In the genomic region with DNA sequence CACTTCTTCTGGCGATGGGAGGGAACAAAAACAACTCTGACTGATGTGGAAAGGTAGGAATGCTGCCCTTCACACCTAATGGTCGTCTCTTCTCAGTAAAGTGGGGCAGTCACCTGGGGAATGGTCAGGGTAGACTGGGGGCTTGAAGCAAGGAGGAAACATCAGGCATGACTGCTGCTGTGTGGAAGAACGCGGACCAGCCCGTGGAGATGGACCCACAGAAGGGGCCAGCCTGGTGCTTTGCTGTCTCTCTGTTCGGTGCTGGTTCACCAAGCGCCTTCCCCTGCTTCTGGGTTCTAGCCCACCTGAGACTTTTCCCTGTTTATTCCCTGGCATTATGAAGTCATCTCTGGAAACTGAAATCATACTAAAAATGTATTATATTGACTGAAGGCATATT, we compare ENCODE assay signal across 1 cellular context.
TF ChIP-seq lines count a peak whose summit lies in the region.

No MANE protein-coding gene starts in this region.

TF ChIP-seq in HCT116, 20 proteins besides CTCF, POLR2A, EP300 and RAD21 (continued from another document):
- TF ChIP-seq, protein P1, sequence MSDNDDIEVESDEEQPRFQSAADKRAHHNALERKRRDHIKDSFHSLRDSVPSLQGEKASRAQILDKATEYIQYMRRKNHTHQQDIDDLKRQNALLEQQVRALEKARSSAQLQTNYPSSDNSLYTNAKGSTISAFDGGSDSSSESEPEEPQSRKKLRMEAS (IDR thresholded peaks at IDR 0.05) = no peak
- no peak for TF ChIP-seq YY1 (IDR thresholded peaks at IDR 0.05; ENCODE audit: extremely low read depth, insufficient replicate concordance, low read depth, low read length)
